9 cellular contexts compared by ENCODE assay signal in the genomic region with DNA sequence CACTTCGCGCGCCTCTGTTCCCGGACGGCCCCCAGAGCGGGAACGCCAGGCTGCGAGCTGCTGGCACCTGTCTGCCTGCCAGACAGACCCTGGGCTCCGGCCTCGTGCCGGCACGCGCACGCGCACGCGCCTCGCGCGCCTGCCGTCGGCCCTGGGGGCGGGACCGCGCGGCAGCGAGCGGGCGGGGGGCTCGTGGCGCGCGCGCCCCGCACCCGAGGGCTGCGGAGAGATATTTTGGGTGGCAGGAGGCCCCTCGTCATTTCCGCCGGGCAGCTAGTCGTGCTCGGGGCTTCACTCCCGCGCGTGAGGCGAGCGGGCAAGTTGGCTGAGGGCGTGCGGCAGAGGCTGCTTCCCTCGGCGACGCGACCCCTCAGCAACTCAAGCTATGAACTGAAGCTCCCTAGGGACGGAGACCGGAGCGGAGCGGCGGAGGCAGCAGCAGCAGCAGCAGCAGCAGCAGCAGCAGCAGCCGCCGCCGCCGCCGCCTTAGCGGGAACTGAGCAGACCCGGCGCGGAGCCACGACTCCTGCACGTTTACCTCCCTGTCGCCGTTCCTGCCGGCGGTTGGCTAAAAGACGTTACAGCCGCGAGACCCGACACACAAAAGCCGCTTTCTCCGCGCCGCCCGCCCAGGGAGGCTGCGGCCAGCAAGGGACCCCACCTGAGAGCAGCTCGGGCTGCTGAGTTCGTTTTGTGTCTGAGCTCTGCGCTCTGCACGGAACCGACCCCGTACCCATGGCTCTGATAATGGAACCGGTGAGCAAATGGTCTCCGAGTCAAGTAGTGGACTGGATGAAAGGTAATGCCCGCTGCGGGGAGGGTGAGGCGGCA. TPM values are rescaled to one million over a fixed set of nuclear protein-coding genes. Genes with fewer than 3 reads are reported as not detected.
DNase-seq lines count a peak whose midpoint lies in the region; ATAC-seq, FAIRE-seq and TF ChIP-seq lines count a peak whose summit lies in the region.
"Had no signal": no experiment of that assay in that cellular context is flagged by ENCODE, and none has a peak within 500 bp of the region (broad histone marks: within the 10 kb centered on the region; RNA-seq: fewer than 3 reads in every experiment).

Gene CNKSR2, plus strand, starts transcription at position 256 of the 831 bp plus-strand sequence. Its CDS starts 480 bp downstream, at position 736.

- TF ChIP-seq CTCF in GM12878 (IDR thresholded peaks at IDR 0.05 in 2 of 3, conservative IDR thresholded peaks at IDR 0.05 in 1 of 3; ENCODE audit: control insufficient read depth in 2 of 3, extremely low read depth in 1 of 3, insufficient read depth in 1 of 3, low read depth in 3 of 3, low read length in 3 of 3): no peak
- no peak for TF ChIP-seq CTCF in kidney epithelial cell (IDR thresholded peaks at IDR 0.05; ENCODE audit: insufficient read depth, low read length, poor library complexity, severe bottlenecking)

- no TSS peak for BruUV-seq in GM12878 (replicated peaks; lab: Mats Ljungman, UMichigan)

- H3K4me3 ChIP-seq in GM12878: peak within 1 kb of the TSS; percentile 57
- H3K4me3 ChIP-seq in kidney epithelial cell (ENCODE audit: low read depth, low read length): peak within 1 kb of the TSS; percentile 47

- H3K79me2 ChIP-seq in GM12878 (ENCODE audit: control insufficient read depth, insufficient read depth, low read length): no peaks in the 10 kb centered on the region

- peaks cover 28% of the 10 kb centered on the region for H3K4me1 Mint-ChIP-seq in T-helper 2 cell treated with Interferon-gamma antibody and Interleukin-4, amounts not matched to agents 5 μg/mL and 100 μg/mL, for 36 hours (ENCODE audit: low read depth)

- no peak for FAIRE-seq in GM12878 (lab: Jason Lieb, UNC)

- peak within 1 kb of the TSS; percentile 93 for H3K4me3 Mint-ChIP-seq in T-helper 2 cell treated with Interferon-gamma antibody and Interleukin-4, amounts not matched to agents 5 μg/mL and 100 μg/mL, for 36 hours

- RAD21 ChIA-PET in GM12878 (lab: Charles Lee; ENCODE audit: unreplicated experiment): interaction anchor here (0.9 to 1.1 kb wide), 2 partner anchors 107 to 422 kb away, joined by 3 read pairs; no protein-coding TSS in a partner anchor

- CTCF ChIA-PET in GM12878 (lab: Yijun Ruan, JAX): interaction anchor here (1.5 to 2.3 kb wide), 2 partner anchors 10 to 64 kb away, joined by 3 to 10 read pairs; no protein-coding TSS in a partner anchor

- no peak for TF ChIP-seq RAD21 in GM12878 (IDR thresholded peaks at IDR 0.05; ENCODE audit: insufficient read depth, low read depth, low read length)

- 40% methylated on average over 46 of the region's 94 CpGs for WGBS in GM12878 (ENCODE audit: insufficient coverage, insufficient replicate concordance, low lambda C conversion rate, missing lambda C conversion rate)

- no peaks in the 10 kb centered on the region for H3K9me3 Mint-ChIP-seq in T-helper 2 cell treated with Interferon-gamma antibody and Interleukin-4, amounts not matched to agents 5 μg/mL and 100 μg/mL, for 36 hours

- intact Hi-C loops in GM12878 (cut with micrococcal nuclease; ENCODE audit: unreplicated experiment): no loop called here

- no peak for TF ChIP-seq EP300 in GM12878 (IDR thresholded peaks at IDR 0.05; ENCODE audit: borderline replicate concordance in 1 of 2, control insufficient read depth in 1 of 2, low read depth in 2 of 2, low read length in 2 of 2)

- H3K36me3 Mint-ChIP-seq in T-helper 2 cell treated with Interferon-gamma antibody and Interleukin-4, amounts not matched to agents 5 μg/mL and 100 μg/mL, for 36 hours (ENCODE audit: low read depth): peaks cover 2% of the 10 kb centered on the region

- peak; percentile 68 for TF ChIP-seq POLR2A in GM12878 (IDR thresholded peaks at IDR 0.05; ENCODE audit: low read depth, low read length)

- H3K27ac Mint-ChIP-seq in T-helper 2 cell treated with Interferon-gamma antibody and Interleukin-4, amounts not matched to agents 5 μg/mL and 100 μg/mL, for 36 hours: peak within 1 kb of the TSS; percentile 82

- no peak within 1 kb of the TSS for H3K27ac ChIP-seq in GM12878 (ENCODE audit: control insufficient read depth, insufficient read depth)

- H3K4me2 ChIP-seq in GM12878 (ENCODE audit: control insufficient read depth, insufficient read depth): peak within 1 kb of the TSS; percentile 68

- SMC1A ChIA-PET in GM12878 (lab: Charles Lee; ENCODE audit: uncharacterized antibody, unreplicated experiment): no interaction called here

- H3K9ac ChIP-seq in ES-I3 (ENCODE audit: low read depth, low read length): peak within 1 kb of the TSS; percentile 67; the same call in 1 of the 2 replicates
- peak within 1 kb of the TSS; percentile 20; the same call in 1 of the 2 replicates for H3K9ac ChIP-seq in GM12878 (ENCODE audit: control insufficient read depth, insufficient read depth, low read length)

- H4K20me1 ChIP-seq in GM12878 (ENCODE audit: control insufficient read depth, insufficient read depth): no peaks in the 10 kb centered on the region

- H3K27me3 ChIP-seq in GM12878 (replicated peaks in 1 of 2; ENCODE audit: control insufficient read depth in 2 of 2, insufficient read depth in 2 of 2, low read length in 1 of 2) (no peaks in the 10 kb centered on the region; a peak in 2 of 4 replicates), kidney epithelial cell (ENCODE audit: control insufficient read depth, insufficient read depth, low read length) (peaks cover 20% of the 10 kb centered on the region)

- peaks cover 4% of the 10 kb centered on the region for H3K27me3 Mint-ChIP-seq in T-helper 2 cell treated with Interferon-gamma antibody and Interleukin-4, amounts not matched to agents 5 μg/mL and 100 μg/mL, for 36 hours (ENCODE audit: low read depth)

- POLR2A ChIA-PET in GM12878 (lab: Charles Lee): interaction anchor here (1.0 to 1.3 kb wide), 2 partner anchors 10 to 19 kb away, joined by 3 to 5 read pairs; no protein-coding TSS in a partner anchor

- ATAC-seq in GM12878: peak; percentile 36

- DNase-seq in H4 (ENCODE audit: low spot score) (peak; percentile 44), NCI-H1092 treated with DMSO at 0.1 percent for 48 hours (lab: John Stamatoyannopoulos, UW) (peak; percentile 88), GM12878 (ENCODE audit: low read depth, low spot score) (no peak), kidney epithelial cell (ENCODE audit: low read depth) (no peak)
- DNase-seq in T-helper 2 cell treated with Interferon-gamma antibody and Interleukin-4, amounts not matched to agents 5 μg/mL and 100 μg/mL, for 36 hours (ENCODE audit: low spot score): peak; percentile 78
- DNase-seq in stimulated activated CD4-positive, alpha-beta T cell treated with anti-CD3 and anti-CD28 coated beads, Interleukin-1b, Interleukin-23, amount 100 ng/mL, for 48 hours: peak; percentile 70
- DNase-seq in NK-92 treated with Interleukin-12 subunit alpha and Interleukin-12 subunit beta, amount 100 ng/mL, for 24 hours (lab: John Stamatoyannopoulos, UW): no peak

- H3K36me3 ChIP-seq in ES-I3 (ENCODE audit: insufficient read depth, low read length) (no peaks in the 10 kb centered on the region), GM12878 (ENCODE audit: control insufficient read depth in 2 of 2, insufficient read depth in 2 of 2, low read length in 1 of 2) (no peaks in the 10 kb centered on the region), kidney epithelial cell (ENCODE audit: control insufficient read depth, insufficient read depth, low read length) (no peaks in the 10 kb centered on the region)

- H3K9me3 ChIP-seq in ES-I3 (ENCODE audit: control insufficient read depth, insufficient read depth, low read length) (no peaks in the 10 kb centered on the region), GM12878 (replicated peaks; ENCODE audit: control insufficient read depth, insufficient read depth, low read length) (no peaks in the 10 kb centered on the region)

- H2AFZ ChIP-seq in GM12878 (ENCODE audit: control insufficient read depth, low read depth, low read length): peak within 1 kb of the TSS; percentile 58

- no peaks in the 10 kb centered on the region for H3K4me1 ChIP-seq in ES-I3 (ENCODE audit: insufficient read depth, low read length)
- no peaks in the 10 kb centered on the region for H3K4me1 ChIP-seq in GM12878 (ENCODE audit: control insufficient read depth, insufficient read depth, low read length)

- in situ Hi-C loops in GM12878 (cut with MboI): no loop called here

TF ChIP-seq in GM12878, 131 proteins besides CTCF, POLR2A, EP300 and RAD21:
- TF ChIP-seq STAT1 (conservative IDR thresholded peaks at IDR 0.05) (no peak), BHLHE40 (IDR thresholded peaks at IDR 0.05; ENCODE audit: borderline replicate concordance in 1 of 2, low read depth in 2 of 2, low read length in 1 of 2) (peak in 1 of 2 experiments; percentile 75; a peak in 2 of 4 replicates), ESRRA (IDR thresholded peaks at IDR 0.05; ENCODE audit: low read length) (no peak), MEF2B (IDR thresholded peaks at IDR 0.05; ENCODE audit: partially characterized antibody, poor library complexity, severe bottlenecking) (peak; percentile 24), SUZ12 (IDR thresholded peaks at IDR 0.05; ENCODE audit: unreplicated experiment) (peak; percentile 44), IKZF1 (conservative IDR thresholded peaks at IDR 0.05) (peak; percentile 45; the same call in 1 of the 2 replicates), NRF1 (conservative IDR thresholded peaks at IDR 0.05; ENCODE audit: low read depth, low read length) (peak; percentile 29; the same call in 1 of the 2 replicates)
TF ChIP-seq in GM12878: peak in this region for 5.

RNA-seq across cellular contexts. Expression of gene CNKSR2, which starts in this region (rescaled TPM):
- total RNA-seq in H4 (2014; rRNA removed; shearing (Covaris generic)): 4.8 and 6.0 TPM in 2 replicates
- not detected in 2 replicates for total RNA-seq in GM12878 (2013; cell fraction: nucleolus; rRNA removed)
- total RNA-seq in GM12878 (2014; rRNA removed) (0.11 and 0.23 TPM in 2 replicates), GM12878 (2014; rRNA removed; fragmentation: Illumina TruSeq; extraction: Trizol) (0.05 and 0.13 TPM in 2 replicates), GM12878 (2021) (0.18 TPM in 1 of 2 replicates, not detected in the other), kidney epithelial cell (3.4 and 11.0 TPM in 2 replicates)
- polyA plus RNA-seq in GM12878 (2011; ENCODE audit: low read depth): 0.49 TPM
- polyA plus RNA-seq in GM12878 (2011; rRNA removed) (0.66 and 0.69 TPM in 2 replicates), GM12878 (2014; fragmentation: Illumina TruSeq; extraction: Trizol) (0.18 and 0.27 TPM in 2 replicates), GM12878 (2014; fragmentation: Nextera tagmentation; extraction: Ambion mirVana) (under 1 TPM in 1 of 2 experiments, not detected in 1; 0.02 TPM), GM12878 (2014; rRNA removed) (0.06 TPM in 1 of 2 replicates, not detected in the other), GM12878 (2016; fragmentation: Nextera tagmentation; extraction: Ambion mirVana) (not detected)
- polyA plus RNA-seq in GM12878 (2011; cell fraction: cytosol; rRNA removed): 0.48 and 0.70 TPM in 2 replicates
- 1.2 and 1.3 TPM in 2 replicates for polyA plus RNA-seq in GM12878 (2011; cell fraction: nucleus; rRNA removed)
- 0.42 and 0.43 TPM in 2 replicates for polyA plus RNA-seq in GM12878 (2012)
- polyA minus RNA-seq in GM12878 (2011; rRNA and poly(A)+ RNA removed): 2.6 and 2.7 TPM in 2 replicates
- 0.67 and 1.2 TPM in 2 replicates for polyA minus RNA-seq in GM12878 (2011; cell fraction: cytosol; rRNA and poly(A)+ RNA removed)
- 2.9 and 6.0 TPM in 2 replicates for polyA minus RNA-seq in GM12878 (2011; cell fraction: nucleus; rRNA and poly(A)+ RNA removed)
- total RNA-seq: glomerular endothelial cell had no signal

Comparison
In these comparisons a context has a peak if more than half of its experiments do, and no peak if none do; other contexts are left out.
1. DNase-seq: peak in H4 (single experiment), NCI-H1092 treated with DMSO at 0.1 percent for 48 hours (single experiment), T-helper 2 cell treated with Interferon-gamma antibody and Interleukin-4, amounts not matched to agents 5 μg/mL and 100 μg/mL, for 36 hours (single experiment) and stimulated activated CD4-positive, alpha-beta T cell treated with anti-CD3 and anti-CD28 coated beads, Interleukin-1b, Interleukin-23, amount 100 ng/mL, for 48 hours (single experiment); none in GM12878 (single experiment), kidney epithelial cell (single experiment) and NK-92 treated with Interleukin-12 subunit alpha and Interleukin-12 subunit beta, amount 100 ng/mL, for 24 hours (single experiment).